1 cellular context compared by ENCODE assay signal in the genomic region with DNA sequence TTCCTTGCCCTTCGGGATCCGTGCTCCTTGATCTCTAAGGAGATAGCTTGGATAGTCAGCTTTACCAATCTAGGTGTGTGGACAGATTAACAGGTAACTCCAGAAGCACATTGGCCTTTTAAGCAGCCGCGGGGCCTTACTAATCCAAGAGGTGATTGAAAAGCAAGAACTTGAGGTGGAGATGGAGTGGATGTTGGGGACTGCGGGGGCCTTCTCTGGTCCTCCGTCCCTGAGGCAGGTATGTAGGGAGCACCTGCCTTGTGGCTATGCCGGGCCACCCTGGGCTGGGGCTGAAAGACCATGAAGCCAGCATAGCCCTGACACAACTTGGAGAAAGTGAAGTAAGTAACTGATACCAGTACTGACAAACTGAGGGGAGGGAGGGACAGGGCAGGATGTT.
TF ChIP-seq lines count a peak whose summit lies in the region.

No MANE protein-coding gene starts in this region.

TF ChIP-seq in HCT116, 20 proteins besides CTCF, POLR2A, EP300 and RAD21 (continued from another document):
- TF ChIP-seq SRF (IDR thresholded peaks at IDR 0.05; ENCODE audit: low read depth): no peak
- TF ChIP-seq FOSL1 (IDR thresholded peaks at IDR 0.05; ENCODE audit: low read depth): no peak
- TF ChIP-seq ZNF274 (IDR thresholded peaks at IDR 0.05; ENCODE audit: low read depth, low read length): no peak
